Comparison of ENCODE assay signal across 14 cellular contexts in the genomic region with DNA sequence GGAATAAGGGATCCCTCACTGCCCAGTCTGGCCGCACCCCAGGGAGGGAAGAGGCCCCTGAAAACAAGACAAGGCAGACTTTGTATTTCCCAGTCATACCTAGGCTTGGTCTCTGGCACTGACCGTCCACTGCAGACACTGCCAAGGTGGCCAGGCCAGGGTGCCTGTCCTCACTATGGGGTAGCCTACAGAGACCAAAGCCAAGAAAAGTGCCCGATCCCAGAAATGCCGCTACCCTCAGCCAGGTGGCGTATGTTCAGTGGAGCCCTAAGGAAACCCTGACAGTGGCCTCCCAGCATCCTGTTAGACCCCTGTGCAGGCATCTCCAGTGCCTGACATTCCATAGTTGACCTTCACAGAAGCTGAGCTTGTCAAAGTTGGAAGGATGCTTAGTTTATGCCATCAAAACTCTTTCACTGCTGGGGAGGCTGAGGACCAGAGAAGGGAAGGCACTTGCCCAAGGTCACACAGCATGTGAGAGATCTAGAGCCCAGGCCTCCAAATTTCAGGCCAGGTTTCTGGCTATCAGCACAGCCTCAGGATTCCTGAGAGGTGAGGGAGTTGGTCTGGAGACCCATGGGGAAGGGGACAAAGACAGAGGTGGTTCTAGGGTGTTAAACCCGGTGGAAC. TPM values are rescaled to one million over a fixed set of nuclear protein-coding genes. Genes with fewer than 3 reads are reported as not detected.
A peak's percentile ranks its signal among the peaks of the same experiment; 100 is the strongest.
DNase-seq lines count a peak whose midpoint lies in the region; ATAC-seq and TF ChIP-seq lines count a peak whose summit lies in the region.
"Had no signal": no experiment of that assay in that cellular context is flagged by ENCODE, and none has a peak within 500 bp of the region (broad histone marks: within the 10 kb centered on the region; RNA-seq: fewer than 3 reads in every experiment).

No MANE protein-coding gene starts in this region.

- ATAC-seq in GM21367 (IDR thresholded peaks at IDR 0.05; ENCODE audit: unreplicated experiment): no peak
- no peak for ATAC-seq in sciatic nerve

- no peak for DNase-seq in BE2C
- DNase-seq in H7: peak; percentile 84
- peak; percentile 57 for DNase-seq in SK-N-DZ (ENCODE audit: low spot score)
- peak; percentile 64 for DNase-seq in iPS-NIHi7 (ENCODE audit: extremely low spot score)
- DNase-seq in smooth muscle cell (lab: John Stamatoyannopoulos, UW; ENCODE audit: unreplicated experiment): no peak
- DNase-seq in sciatic nerve (ENCODE audit: low spot score): no peak
- DNase-seq in RPMI8226: no peak
- DNase-seq: amniotic stem cell, COR-L47, NCI-H1930 had no signal

- WGBS in smooth muscle cell (ENCODE audit: low lambda C conversion rate): 71% methylated on average over 6 of the region's 6 CpGs

- no peaks in the 10 kb centered on the region for H3K27me3 ChIP-seq in BE2C
- H3K27me3 ChIP-seq in H7 (ENCODE audit: control insufficient read depth, insufficient read depth, low read length): peaks cover 35% of the 10 kb centered on the region
- peaks cover 51% of the 10 kb centered on the region for H3K27me3 ChIP-seq in smooth muscle cell (ENCODE audit: low read depth)

- H3K79me2 ChIP-seq in smooth muscle cell (ENCODE audit: low read depth): no peaks in the 10 kb centered on the region

- no peaks in the 10 kb centered on the region for H3F3A ChIP-seq in smooth muscle cell (ENCODE audit: low read depth)

- no peak overlapping the region for H3K27ac ChIP-seq in smooth muscle cell (ENCODE audit: low read depth)
- H3K27ac ChIP-seq: SJSA1 had no signal

- H3K4me1 ChIP-seq in BE2C (no peaks in the 10 kb centered on the region), smooth muscle cell (ENCODE audit: low read depth) (peaks cover 10% of the 10 kb centered on the region)

- peak; percentile 48 for TF ChIP-seq CTCF in BE2C (IDR thresholded peaks at IDR 0.05; ENCODE audit: low read depth, low read length)
- TF ChIP-seq CTCF in smooth muscle cell (IDR thresholded peaks at IDR 0.05; ENCODE audit: borderline replicate concordance, insufficient read depth, poor library complexity, severe bottlenecking): no peak

- H3K4me3 ChIP-seq in BE2C (ENCODE audit: low read depth, low read length) (no peak overlapping the region), H7 (ENCODE audit: insufficient read depth, low read depth, low read length) (no peak overlapping the region), smooth muscle cell (no peak overlapping the region)
- H3K4me3 ChIP-seq: SJSA1 had no signal

- intact Hi-C loops in sciatic nerve (cut with DNase I): no loop called here

- H3K36me3 ChIP-seq in BE2C: no peaks in the 10 kb centered on the region
- no peaks in the 10 kb centered on the region for H3K36me3 ChIP-seq in H7 (replicated peaks; ENCODE audit: control insufficient read depth, insufficient read depth, low read length)
- no peaks in the 10 kb centered on the region for H3K36me3 ChIP-seq in smooth muscle cell (ENCODE audit: low read depth)
- H3K36me3 ChIP-seq: SJSA1 had no signal

- H3K9me3 ChIP-seq in BE2C (no peaks in the 10 kb centered on the region), smooth muscle cell (replicated peaks; ENCODE audit: low read depth) (no peaks in the 10 kb centered on the region)

- no peak overlapping the region for H3K4me2 ChIP-seq in smooth muscle cell

- H4K20me1 ChIP-seq in smooth muscle cell (ENCODE audit: low read depth): peaks cover 5% of the 10 kb centered on the region

- no peak overlapping the region for H2AFZ ChIP-seq in smooth muscle cell (ENCODE audit: low read depth)

- H3K9ac ChIP-seq in smooth muscle cell (ENCODE audit: low read depth): no peak overlapping the region

RNA-seq across cellular contexts. Expression of gene SCRT2, which starts 2.5 kb away (rescaled TPM):
- polyA plus RNA-seq in BE2C (2012; ENCODE audit: insufficient read depth, insufficient read length, low read depth): 11.2 TPM
- total RNA-seq in H7 (2014; rRNA removed; shearing (Covaris generic)): 0.03 TPM in 1 of 2 replicates, not detected in the other
- 0.62 and 1.2 TPM in 2 replicates for polyA plus RNA-seq in SK-N-DZ (2014; cell fraction: cytosol; rRNA removed)
- 0.67 and 1.2 TPM in 2 replicates for polyA plus RNA-seq in SK-N-DZ (2014; cell fraction: nucleus; rRNA removed)
- total RNA-seq in smooth muscle cell (not detected in 2 replicates), sciatic nerve (not detected)
- polyA plus RNA-seq in smooth muscle cell: not detected in 2 replicates
- total RNA-seq: H4, lung microvascular endothelial cell, SJSA1 had no signal

RNA-seq across cellular contexts. Expression of gene SRXN1, which starts 20.1 kb away (rescaled TPM):
- polyA plus RNA-seq in BE2C (2012; ENCODE audit: insufficient read depth, insufficient read length, low read depth): 26.3 TPM
- 27.3 and 34.7 TPM in 2 replicates for total RNA-seq in H7 (2014; rRNA removed; shearing (Covaris generic))
- polyA plus RNA-seq in SK-N-DZ (2014; cell fraction: cytosol; rRNA removed): 35.2 and 40.3 TPM in 2 replicates
- polyA plus RNA-seq in SK-N-DZ (2014; cell fraction: nucleus; rRNA removed): 13.9 and 16.4 TPM in 2 replicates
- total RNA-seq in smooth muscle cell (24.3 and 27.2 TPM in 2 replicates), sciatic nerve (15.4 TPM)
- polyA plus RNA-seq in smooth muscle cell: 26.9 and 32.2 TPM in 2 replicates

Comparison
In these comparisons a context has a peak if more than half of its experiments do, and no peak if none do; other contexts are left out.
1. DNase-seq: peak in H7 (single experiment), SK-N-DZ (single experiment) and iPS-NIHi7 (single experiment); none in BE2C (single experiment), smooth muscle cell (single experiment), sciatic nerve (single experiment) and RPMI8226 (single experiment).